In genomic region chr4:71195932-71196331, GRCh38 we compare ENCODE assay signal across 15 cellular contexts.
A peak's percentile ranks its signal among the peaks of the same experiment; 100 is the strongest.
DNase-seq lines count a peak whose midpoint lies in the region; TF ChIP-seq lines count a peak whose summit lies in the region.
"Had no signal": no experiment of that assay in that cellular context is flagged by ENCODE, and none has a peak within 500 bp of the region (broad histone marks: within the 10 kb centered on the region; RNA-seq: fewer than 3 reads in every experiment).

No MANE protein-coding gene starts in this region.

- H2AFZ ChIP-seq in mesenchymal stem cell (ENCODE audit: low read depth, low read length) = no peak overlapping the region
- H2AFZ ChIP-seq in Karpas-422 (ENCODE audit: low read length) = no peak overlapping the region

- H3K9ac ChIP-seq in mesenchymal stem cell (ENCODE audit: low read length) (peak overlapping the region; percentile 7), Karpas-422 (ENCODE audit: low read length) (no peak overlapping the region)

- TF ChIP-seq CTCF in HFFc6 (IDR thresholded peaks at IDR 0.05) (no peak), epithelial cell of proximal tubule (conservative IDR thresholded peaks at IDR 0.05; ENCODE audit: low read depth, low read length) (no peak)

- peaks cover 15% of the 10 kb centered on the region for H3K79me1 ChIP-seq in mesenchymal stem cell (replicated peaks; ENCODE audit: low read length, poor library complexity, severe bottlenecking)

- H3K4me1 Mint-ChIP-seq in HFFc6 (ENCODE audit: low read depth) = peaks cover 63% of the 10 kb centered on the region
- H3K4me1 Mint-ChIP-seq: stimulated activated naive CD8-positive, alpha-beta T cell treated with anti-CD3 and anti-CD28 coated beads, Interleukin-15, amount 100 ng/mL, for 72 hours had no signal

- H3K27ac ChIP-seq in mesenchymal stem cell (ENCODE audit: low read length, poor library complexity, severe bottlenecking) = peak overlapping the region; percentile 83
- H3K27ac ChIP-seq in Karpas-422 (ENCODE audit: low read length) = no peak overlapping the region
- H3K27ac ChIP-seq: SJSA1 had no signal

- peak overlapping the region; percentile 87 for H3K27ac Mint-ChIP-seq in HFFc6
- H3K27ac Mint-ChIP-seq: natural killer cell treated with Interleukin-12 subunit alpha and Interleukin-12 subunit beta and Interleukin-15 and Interleukin-18, amount 100 ng/mL, for 72 hours; stimulated activated naive CD8-positive, alpha-beta T cell treated with anti-CD3 and anti-CD28 coated beads, Interleukin-15, amount 100 ng/mL, for 72 hours had no signal

- 0% methylated on average over 3 of the region's 4 CpGs for WGBS in mesenchymal stem cell

- no peaks in the 10 kb centered on the region for H3K79me2 ChIP-seq in Karpas-422 (ENCODE audit: low read length)

- no peaks in the 10 kb centered on the region for H3K27me3 ChIP-seq in mesenchymal stem cell (ENCODE audit: control insufficient read depth in 1 of 2, insufficient read depth in 1 of 2, low read length in 2 of 2)
- H3K27me3 ChIP-seq in Karpas-422 (ENCODE audit: low read length) = no peaks in the 10 kb centered on the region

- no peaks in the 10 kb centered on the region for H3K9me2 ChIP-seq in Karpas-422 (replicated peaks; ENCODE audit: insufficient read depth, low read length)

- in situ Hi-C loops in ACHN (cut with HindIII; ENCODE audit: low pct_ligation_motif_present, low pct_unique_long_range_greater_than_20kb, low sequenced_read_pairs) = no loop called here

- no peak overlapping the region for H3K14ac ChIP-seq in mesenchymal stem cell (ENCODE audit: low read length in 2 of 2)

- peak overlapping the region; percentile 66 for H2BK5ac ChIP-seq in mesenchymal stem cell (ENCODE audit: low read depth, low read length, poor library complexity, severe bottlenecking)

- no peak overlapping the region for H2BK15ac ChIP-seq in mesenchymal stem cell (ENCODE audit: low read depth, poor library complexity, severe bottlenecking)

- H3K4me1 ChIP-seq in mesenchymal stem cell (ENCODE audit: control insufficient read depth, insufficient read depth, low read depth, low read length) (peaks cover 2% of the 10 kb centered on the region), Karpas-422 (ENCODE audit: low read length) (no peaks in the 10 kb centered on the region)
- H3K4me1 ChIP-seq: SJSA1 had no signal

- no peak overlapping the region for H3K4ac ChIP-seq in mesenchymal stem cell (ENCODE audit: low read depth in 1 of 2, low read length in 2 of 2)

- H3K9me3 Mint-ChIP-seq in HFFc6 = no peaks in the 10 kb centered on the region
- H3K9me3 Mint-ChIP-seq: natural killer cell treated with Interleukin-12 subunit alpha and Interleukin-12 subunit beta and Interleukin-15 and Interleukin-18, amount 100 ng/mL, for 72 hours; stimulated activated naive CD8-positive, alpha-beta T cell treated with anti-CD3 and anti-CD28 coated beads, Interleukin-15, amount 100 ng/mL, for 72 hours had no signal

- no peak overlapping the region for H2BK120ac ChIP-seq in mesenchymal stem cell (ENCODE audit: low read depth, low read length)

- H3K9me3 ChIP-seq in mesenchymal stem cell (ENCODE audit: control insufficient read depth, low read length) (no peaks in the 10 kb centered on the region), Karpas-422 (ENCODE audit: low read length) (no peaks in the 10 kb centered on the region)
- H3K9me3 ChIP-seq: SJSA1 had no signal

- H3K36me3 Mint-ChIP-seq in HFFc6 (ENCODE audit: low read depth) = peaks cover 6% of the 10 kb centered on the region; the same call in 1 of the 2 replicates
- H3K36me3 Mint-ChIP-seq: natural killer cell treated with Interleukin-12 subunit alpha and Interleukin-12 subunit beta and Interleukin-15 and Interleukin-18, amount 100 ng/mL, for 72 hours had no signal

- DNase-seq in ACHN (peak; percentile 80), HFFc6 (peak; percentile 82), epithelial cell of proximal tubule (ENCODE audit: low read depth) (peak; percentile 63), mesenchymal stem cell (peak; percentile 80), Karpas-422 (no peak), RKO (ENCODE audit: low spot score) (no peak), C1 segment of cervical spinal cord (lab: John Stamatoyannopoulos, UW) (no peak)
- DNase-seq in activated naive CD4-positive, alpha-beta T cell treated with anti-CD3 and anti-CD28 coated beads, Interleukin-2, amount 50 U/mL, for 16 hours = no peak
- DNase-seq: 8988T; effector memory CD4-positive, alpha-beta T cell; NCI-H2171; NK-92 treated with Interleukin-12 subunit alpha and Interleukin-12 subunit beta, amount 100 ng/mL, for 24 hours; stimulated activated naive CD8-positive, alpha-beta T cell treated with anti-CD3 and anti-CD28 coated beads, Interleukin-15, amount 100 ng/mL, for 72 hours had no signal

- H3K4me2 ChIP-seq in mesenchymal stem cell (ENCODE audit: low read length, poor library complexity, severe bottlenecking) (peak overlapping the region; percentile 50), Karpas-422 (ENCODE audit: low read depth, low read length, poor library complexity, severe bottlenecking) (no peak overlapping the region)

- no peak overlapping the region for H2BK12ac ChIP-seq in mesenchymal stem cell (ENCODE audit: low read length in 2 of 2)

- no peaks in the 10 kb centered on the region for H4K20me1 ChIP-seq in Karpas-422 (ENCODE audit: insufficient read depth, low read depth, low read length)

- no peak overlapping the region for H4K8ac ChIP-seq in mesenchymal stem cell (ENCODE audit: low read length)

- H2AK5ac ChIP-seq in mesenchymal stem cell (ENCODE audit: low read length, severe bottlenecking) = no peak overlapping the region

- no peaks in the 10 kb centered on the region for H3K27me3 Mint-ChIP-seq in HFFc6 (ENCODE audit: insufficient read depth)
- H3K27me3 Mint-ChIP-seq: natural killer cell treated with Interleukin-12 subunit alpha and Interleukin-12 subunit beta and Interleukin-15 and Interleukin-18, amount 100 ng/mL, for 72 hours had no signal

- no peak overlapping the region for H3K4me3 ChIP-seq in epithelial cell of proximal tubule (ENCODE audit: low read depth, low read length)
- no peak overlapping the region for H3K4me3 ChIP-seq in mesenchymal stem cell (ENCODE audit: insufficient read depth in 1 of 2, low read depth in 1 of 2, low read length in 2 of 2)
- no peak overlapping the region for H3K4me3 ChIP-seq in Karpas-422 (ENCODE audit: low read length)
- H3K4me3 ChIP-seq: SJSA1 had no signal

- peak overlapping the region; percentile 78 for H3K4me3 Mint-ChIP-seq in HFFc6
- H3K4me3 Mint-ChIP-seq: natural killer cell treated with Interleukin-12 subunit alpha and Interleukin-12 subunit beta and Interleukin-15 and Interleukin-18, amount 100 ng/mL, for 72 hours; stimulated activated naive CD8-positive, alpha-beta T cell treated with anti-CD3 and anti-CD28 coated beads, Interleukin-15, amount 100 ng/mL, for 72 hours had no signal

- no peak overlapping the region for H3K18ac ChIP-seq in mesenchymal stem cell (ENCODE audit: low read depth in 1 of 2, low read length in 2 of 2)

- H3K36me3 ChIP-seq in mesenchymal stem cell (ENCODE audit: control insufficient read depth in 1 of 2, insufficient read depth in 2 of 2, low read depth in 1 of 2, low read length in 2 of 2) = no peaks in the 10 kb centered on the region
- no peaks in the 10 kb centered on the region for H3K36me3 ChIP-seq in Karpas-422 (ENCODE audit: insufficient read depth, low read length)
- H3K36me3 ChIP-seq: SJSA1 had no signal

- no peak overlapping the region for H4K91ac ChIP-seq in mesenchymal stem cell (ENCODE audit: low read length)

- no peak overlapping the region for H3K23ac ChIP-seq in mesenchymal stem cell (ENCODE audit: low read length in 2 of 2)

Comparison
In these comparisons a context has a peak if more than half of its experiments do, and no peak if none do; other contexts are left out.
1. DNase-seq: peak in ACHN (single experiment), HFFc6 (single experiment), epithelial cell of proximal tubule (single experiment) and mesenchymal stem cell (single experiment); none in Karpas-422 (single experiment), activated naive CD4-positive, alpha-beta T cell treated with anti-CD3 and anti-CD28 coated beads, Interleukin-2, amount 50 U/mL, for 16 hours (single experiment), RKO (single experiment) and C1 segment of cervical spinal cord (0 of 14).